ENCODE assay signal across 8 cellular contexts in genomic region chr5:126777974-126778674, GRCh38. TPM values are rescaled to one million over a fixed set of nuclear protein-coding genes. Genes with fewer than 3 reads are reported as not detected.
A peak's percentile ranks its signal among the peaks of the same experiment; 100 is the strongest.
DNase-seq lines count a peak whose midpoint lies in the region; ATAC-seq and TF ChIP-seq lines count a peak whose summit lies in the region.

No MANE protein-coding gene starts in this region.

- ATAC-seq in GM21529 (IDR thresholded peaks at IDR 0.05; ENCODE audit: unreplicated experiment): peak; percentile 60
- peak; percentile 75 for ATAC-seq in IMR-90 (ENCODE audit: low read depth)

- peaks cover 57% of the 10 kb centered on the region for H3K79me2 ChIP-seq in OCI-LY7 (ENCODE audit: insufficient read depth, low read depth, low read length)

- in situ Hi-C loops in IMR-90 (cut with MboI; ENCODE audit: low sequenced_read_pairs): loop anchor here (10.0 kb wide), 1 partner anchor 103 kb away; no protein-coding TSS in a partner anchor

- H3K9ac ChIP-seq in IMR-90 (ENCODE audit: low read depth, low read length): peak overlapping the region; percentile 84
- H3K9ac ChIP-seq in mucosa of stomach (ENCODE audit: low read length): peak overlapping the region; percentile 78

- peaks cover 0 to 3% of the 10 kb centered on the region in 2 experiments; a peak in 1 of 4 replicates for H3K79me1 ChIP-seq in IMR-90 (ENCODE audit: low read depth in 1 of 2, low read length in 2 of 2)

- 1% methylated on average over 42 of the region's 66 CpGs; no CpG with 5 or more reads in 1 of the 2 experiments for WGBS in IMR-90 (ENCODE audit: extremely low coverage in 2 of 2, insufficient read length in 1 of 2), 2 experiments

- peak overlapping the region; percentile 92 for H3K4me3 ChIP-seq in IMR-90 (ENCODE audit: insufficient read depth, low read depth, low read length)
- H3K4me3 ChIP-seq in OCI-LY7 (ENCODE audit: low read depth, low read length, poor library complexity, severe bottlenecking): peak overlapping the region; percentile 96
- peak overlapping the region; percentile 94 for H3K4me3 ChIP-seq in epithelial cell of proximal tubule (ENCODE audit: low read depth, low read length)
- peak overlapping the region; percentile 74 for H3K4me3 ChIP-seq in mucosa of stomach (ENCODE audit: low read length)

- no peak overlapping the region for H4K5ac ChIP-seq in IMR-90 (ENCODE audit: low read depth, low read length)

- H2BK15ac ChIP-seq in IMR-90 (ENCODE audit: low read depth, low read length): no peak overlapping the region

- H3K23ac ChIP-seq in IMR-90 (ENCODE audit: low read depth, low read length): peak overlapping the region; percentile 92

- POLR2A ChIA-PET in IMR-90 (lab: Charles Lee; ENCODE audit: unreplicated experiment) (interaction anchor here (0.6 kb wide), 1 partner anchor 218 kb away, joined by 7 read pairs; no protein-coding TSS in a partner anchor), OCI-LY7 (lab: Charles Lee) (interaction anchor here (0.6 to 3.7 kb wide), 40 partner anchors 9 to 592 kb away, joined by 3 to 41 read pairs (median 5); partner anchors contain the start of gene MARCHF3)

- CTCF ChIA-PET in IMR-90 (lab: Yijun Ruan, JAX) (interaction anchor here (1.0 to 1.2 kb wide), 4 partner anchors 8 to 123 kb away, joined by 3 to 6 read pairs (median 3); no protein-coding TSS in a partner anchor), OCI-LY7 (lab: Charles Lee; ENCODE audit: unreplicated experiment) (interaction anchor here (0.6 to 1.8 kb wide), 9 partner anchors 11 to 199 kb away, joined by 3 to 5 read pairs (median 4); no protein-coding TSS in a partner anchor)

- BruUV-seq in IMR-90 (replicated peaks; lab: Mats Ljungman, UMichigan) (no TSS peak), OCI-LY7 (replicated peaks; lab: Mats Ljungman, UMichigan) (no TSS peak)

- no peaks in the 10 kb centered on the region for H3K27me3 ChIP-seq in IMR-90 (ENCODE audit: control insufficient read depth, insufficient read depth, low read length)
- no peaks in the 10 kb centered on the region for H3K27me3 ChIP-seq in mucosa of stomach (ENCODE audit: control insufficient read depth, insufficient read depth, low read length)

- no peak overlapping the region for H2BK20ac ChIP-seq in IMR-90 (ENCODE audit: low read depth, low read length)

- peak overlapping the region; percentile 36 to 92; a peak in 3 of 4 replicates for H4K8ac ChIP-seq in IMR-90 (ENCODE audit: low read depth in 2 of 2, low read length in 2 of 2)

- no peaks in the 10 kb centered on the region for H3K9me2 ChIP-seq in OCI-LY7 (ENCODE audit: insufficient read depth, low read length)

- dilution Hi-C loops in IMR-90 (cut with HindIII; ENCODE audit: low sequenced_read_pairs, unreplicated experiment): loop anchor here (25.0 kb wide), 1 partner anchor 116 kb away; no protein-coding TSS in a partner anchor

- no peaks in the 10 kb centered on the region for H3K9me1 ChIP-seq in IMR-90 (ENCODE audit: insufficient read depth, low read length)

- H3K4me2 ChIP-seq in IMR-90 (ENCODE audit: low read depth, low read length) (peak overlapping the region; percentile 96), OCI-LY7 (ENCODE audit: low read length) (peak overlapping the region; percentile 78)

- no peak for TF ChIP-seq RAD21 in IMR-90 (IDR thresholded peaks at IDR 0.05; ENCODE audit: low read length)

- peak overlapping the region; percentile 83 for H2BK5ac ChIP-seq in IMR-90 (ENCODE audit: low read depth, low read length, poor library complexity, severe bottlenecking)

- TF ChIP-seq CTCF in IMR-90 (conservative IDR thresholded peaks at IDR 0.05; ENCODE audit: low read depth, low read length) (no peak), OCI-LY7 (conservative IDR thresholded peaks at IDR 0.05; ENCODE audit: low read length) (no peak), epithelial cell of proximal tubule (conservative IDR thresholded peaks at IDR 0.05; ENCODE audit: low read depth, low read length) (no peak)

- peak overlapping the region; percentile 91 for H3K4ac ChIP-seq in IMR-90 (ENCODE audit: low read depth, low read length)

- H3K56ac ChIP-seq in IMR-90 (ENCODE audit: extremely low read depth, insufficient read depth, low read length): peak overlapping the region; percentile 65

- peak overlapping the region; percentile 92 for H2AK5ac ChIP-seq in IMR-90 (ENCODE audit: low read depth, low read length)

- H2AFZ ChIP-seq in IMR-90 (replicated peaks; ENCODE audit: low read length, poor library complexity) (peak overlapping the region; percentile 99), OCI-LY7 (ENCODE audit: low read length) (no peak overlapping the region)

- no peaks in the 10 kb centered on the region for H3K4me1 ChIP-seq in IMR-90 (ENCODE audit: control insufficient read depth, insufficient read depth, low read length)
- peaks cover 25% of the 10 kb centered on the region for H3K4me1 ChIP-seq in OCI-LY7 (ENCODE audit: insufficient read depth, low read length, poor library complexity, severe bottlenecking)
- H3K4me1 ChIP-seq in mucosa of stomach (ENCODE audit: control insufficient read depth, insufficient read depth, low read length): peaks cover 5% of the 10 kb centered on the region

- peak overlapping the region; percentile 20; the same call in 1 of the 2 replicates for H2BK120ac ChIP-seq in IMR-90 (ENCODE audit: low read depth, low read length)

- intact Hi-C loops in IMR-90 (cut with micrococcal nuclease): loop anchor here (5.0 kb wide), 1 partner anchor 181 kb away; the partner anchor contains the start of gene ALDH7A1
- intact Hi-C loops in OCI-LY7 (cut with micrococcal nuclease; ENCODE audit: unreplicated experiment): loop anchor here (2.0 to 5.0 kb wide), 5 partner anchors 25 to 1305 kb away; partner anchors contain the start of genes PHAX, PRRC1 and SLC12A2

- peak overlapping the region; percentile 88 for H3K14ac ChIP-seq in IMR-90 (replicated peaks; ENCODE audit: low read depth, low read length)

- H4K20me1 ChIP-seq in IMR-90 (ENCODE audit: insufficient read depth, low read length) (peaks cover 7% of the 10 kb centered on the region), OCI-LY7 (ENCODE audit: insufficient read depth, low read length) (peaks cover 29% of the 10 kb centered on the region)

- TF ChIP-seq POLR2A in IMR-90 (IDR thresholded peaks at IDR 0.05; ENCODE audit: low read depth, low read length): peak; percentile 39

- H4K91ac ChIP-seq in IMR-90 (ENCODE audit: insufficient read depth, low read depth, low read length): peak overlapping the region; percentile 91

- no peaks in the 10 kb centered on the region for H3K36me3 ChIP-seq in IMR-90 (ENCODE audit: control insufficient read depth, insufficient read depth, low read length)
- H3K36me3 ChIP-seq in OCI-LY7 (ENCODE audit: insufficient read depth, low read length): peaks cover 48% of the 10 kb centered on the region
- no peaks in the 10 kb centered on the region for H3K36me3 ChIP-seq in mucosa of stomach (ENCODE audit: control insufficient read depth, insufficient read depth, low read length)

- H3K9me3 ChIP-seq in IMR-90 (ENCODE audit: control insufficient read depth, insufficient read depth, low read length) (no peaks in the 10 kb centered on the region), OCI-LY7 (ENCODE audit: low read length) (peaks cover 15% of the 10 kb centered on the region; the same call in 1 of the 2 replicates), mucosa of stomach (ENCODE audit: control insufficient read depth, low read length) (no peaks in the 10 kb centered on the region)

- H3K27ac ChIP-seq in IMR-90 (ENCODE audit: insufficient read depth, low read length): peak overlapping the region; percentile 87
- H3K27ac ChIP-seq in OCI-LY7 (ENCODE audit: low read depth, low read length, poor library complexity, severe bottlenecking): peak overlapping the region; percentile 95

- H3K18ac ChIP-seq in IMR-90 (ENCODE audit: low read depth, low read length): no peak overlapping the region

- DNase-seq in DMS114 treated with DMSO at 0.1 percent for 48 hours (lab: John Stamatoyannopoulos, UW; ENCODE audit: unreplicated experiment): peak; percentile 97
- peak; percentile 95 for DNase-seq in IMR-90
- peak; percentile 97 for DNase-seq in OCI-LY7 (ENCODE audit: low spot score)
- peak; percentile 92 for DNase-seq in activated T-cell treated with anti-CD3 and anti-CD28 coated beads for 48 hours (ENCODE audit: low read depth)
- DNase-seq in epithelial cell of proximal tubule (ENCODE audit: low read depth): no peak
- DNase-seq in stimulated activated CD8-positive, alpha-beta memory T cell treated with anti-CD3 and anti-CD28 coated beads, Interleukin-4, amount 100 ng/mL, for 48 hours: peak; percentile 95

- peak overlapping the region; percentile 96 for H2AK9ac ChIP-seq in IMR-90 (replicated peaks; ENCODE audit: low read depth, low read length, poor library complexity)

TF ChIP-seq in IMR-90, 13 proteins besides CTCF, POLR2A, EP300 and RAD21:
- TF ChIP-seq SMC3 (IDR thresholded peaks at IDR 0.05; ENCODE audit: low read depth, low read length) (no peak), MAZ (IDR thresholded peaks at IDR 0.05; ENCODE audit: borderline replicate concordance, low read depth, low read length) (peak; percentile 45; the same call in 1 of the 2 replicates), BHLHE40 (IDR thresholded peaks at IDR 0.05; ENCODE audit: low read depth, low read length) (0 out of 2 replicates have a peak, but pooled peaks have one; percentile 23), MAFK (IDR thresholded peaks at IDR 0.05; ENCODE audit: low read depth, low read length) (no peak), CEBPB (IDR thresholded peaks at IDR 0.05; ENCODE audit: low read depth, low read length) (no peak), NFE2L2 (IDR thresholded peaks at IDR 0.05; ENCODE audit: low read depth, low read length) (no peak), CHD1 (IDR thresholded peaks at IDR 0.05; ENCODE audit: low read depth, low read length) (no peak)

RNA-seq across cellular contexts. Expression of gene LMNB1, which starts 1.2 kb away (rescaled TPM):
- total RNA-seq in IMR-90 (2012; rRNA removed): 53.6 and 68.6 TPM in 2 replicates
- polyA plus RNA-seq in IMR-90 (2012; rRNA removed): 36.0 and 37.8 TPM in 2 replicates
- 38.0 and 42.0 TPM in 2 replicates for polyA plus RNA-seq in IMR-90 (2012; cell fraction: cytosol; rRNA removed)
- 12.0 and 34.2 TPM in 2 replicates for polyA plus RNA-seq in IMR-90 (2012; cell fraction: nucleus; rRNA removed; ENCODE audit: low replicate concordance)
- 173 and 232 TPM in 2 replicates for total RNA-seq in OCI-LY7 (2014; rRNA removed; shearing (Covaris generic))
- 264 and 280 TPM in 2 replicates for total RNA-seq in OCI-LY7 (2022)
- 112 and 163 TPM in 2 replicates for total RNA-seq in epithelial cell of proximal tubule
